In genomic region chr7:28135760-28136159, GRCh38 we compare ENCODE assay signal across 32 cellular contexts. TPM values are rescaled to one million over a fixed set of nuclear protein-coding genes. Genes with fewer than 3 reads are reported as not detected.
DNase-seq lines count a peak whose midpoint lies in the region; ATAC-seq and TF ChIP-seq lines count a peak whose summit lies in the region.
"Had no signal": no experiment of that assay in that cellular context is flagged by ENCODE, and none has a peak within 500 bp of the region (broad histone marks: within the 10 kb centered on the region; RNA-seq: fewer than 3 reads in every experiment).

No MANE protein-coding gene starts in this region.

- peak overlapping the region; percentile 61 to 64 for H3K27ac Mint-ChIP-seq in natural killer cell
- no peak overlapping the region for H3K27ac Mint-ChIP-seq in natural killer cell treated with Interleukin-12 subunit alpha and Interleukin-12 subunit beta and Interleukin-15 and Interleukin-18, amount 100 ng/mL, for 72 hours
- H3K27ac Mint-ChIP-seq: activated CD8-positive, alpha-beta T cell treated with anti-CD3 and anti-CD28 coated beads for 36 hours; activated naive CD4-positive, alpha-beta T cell treated with anti-CD3 and anti-CD28 coated beads, Interleukin-2, amount 50 U/mL, for 24 hours; B cell; dendritic cell treated with granulocyte-macrophage colony-stimulating factor and Interleukin-4, amounts not matched to agents 40 ng/mL and 50 ng/mL, for 4 days; endodermal cell; T-helper 2 cell treated with Interferon-gamma antibody and Interleukin-4, amounts not matched to agents 5 μg/mL and 100 μg/mL, for 36 hours had no signal

- H3K9me3 ChIP-seq in adrenal gland (replicated peaks in 1 of 3) (no peaks in the 10 kb centered on the region), vagina (no peaks in the 10 kb centered on the region), aorta (ENCODE audit: control insufficient read depth, low read length) (no peaks in the 10 kb centered on the region)
- H3K9me3 ChIP-seq: neutrophil, Peyer's patch, right lobe of liver, transverse colon had no signal

- no peak overlapping the region for H3K4me3 ChIP-seq in adrenal gland
- H3K4me3 ChIP-seq in vagina = no peak overlapping the region
- H3K4me3 ChIP-seq in aorta (ENCODE audit: low read length in 2 of 2) = no peak overlapping the region
- H3K4me3 ChIP-seq: lung, Peyer's patch, right lobe of liver, transverse colon had no signal

- intact Hi-C loops in natural killer cell (cut with micrococcal nuclease) (no loop called here), adrenal gland (cut with DNase I) (no loop called here), vagina (cut with DNase I) (no loop called here), aorta (cut with DNase I) (no loop called here)

- H3K9me3 Mint-ChIP-seq in natural killer cell = no peaks in the 10 kb centered on the region
- no peaks in the 10 kb centered on the region for H3K9me3 Mint-ChIP-seq in natural killer cell treated with Interleukin-12 subunit alpha and Interleukin-12 subunit beta and Interleukin-15 and Interleukin-18, amount 100 ng/mL, for 72 hours
- H3K9me3 Mint-ChIP-seq: activated CD8-positive, alpha-beta T cell treated with anti-CD3 and anti-CD28 coated beads for 36 hours; activated naive CD4-positive, alpha-beta T cell treated with anti-CD3 and anti-CD28 coated beads, Interleukin-2, amount 50 U/mL, for 24 hours; CD8-positive, alpha-beta memory T cell; dendritic cell treated with granulocyte-macrophage colony-stimulating factor and Interleukin-4, amounts not matched to agents 40 ng/mL and 50 ng/mL, for 4 days; endodermal cell; T-helper 2 cell treated with Interferon-gamma antibody and Interleukin-4, amounts not matched to agents 5 μg/mL and 100 μg/mL, for 36 hours had no signal

- no peak for TF ChIP-seq CTCF in natural killer cell (IDR thresholded peaks at IDR 0.05)
- no peak for TF ChIP-seq CTCF in adrenal gland (IDR thresholded peaks at IDR 0.05)
- no peak for TF ChIP-seq CTCF in vagina (IDR thresholded peaks at IDR 0.05)

- 73 to 84% (median 83%) methylated on average over 3 of the region's 3 CpGs for WGBS in adrenal gland, 4 donors
- 39 to 52% methylated on average over 3 of the region's 3 CpGs for WGBS in aorta, 2 donors

- no peaks in the 10 kb centered on the region for H3K36me3 Mint-ChIP-seq in natural killer cell
- H3K36me3 Mint-ChIP-seq in natural killer cell treated with Interleukin-12 subunit alpha and Interleukin-12 subunit beta and Interleukin-15 and Interleukin-18, amount 100 ng/mL, for 72 hours = no peaks in the 10 kb centered on the region

- ATAC-seq in natural killer cell (peak in 1 of 3 donors; percentile 42), GM19395 (IDR thresholded peaks at IDR 0.05; ENCODE audit: unreplicated experiment) (no peak), aorta (ENCODE audit: low FRiP score) (no peak)
- ATAC-seq in natural killer cell treated with Interleukin-12 subunit alpha and Interleukin-12 subunit beta and Interleukin-15 and Interleukin-18, amount 100 ng/mL, for 72 hours = no peak
- ATAC-seq: activated CD8-positive, alpha-beta T cell treated with anti-CD3 and anti-CD28 coated beads for 36 hours; esophagus mucosa; foreskin keratinocyte; right lobe of liver had no signal

- H3K27me3 ChIP-seq in adrenal gland = no peaks in the 10 kb centered on the region
- no peaks in the 10 kb centered on the region for H3K27me3 ChIP-seq in vagina
- no peaks in the 10 kb centered on the region for H3K27me3 ChIP-seq in aorta (ENCODE audit: control insufficient read depth in 1 of 2, insufficient read depth in 2 of 2, low read length in 1 of 2)
- H3K27me3 ChIP-seq: foreskin keratinocyte, neutrophil, Peyer's patch, right lobe of liver, transverse colon had no signal

- H3K4me1 ChIP-seq in adrenal gland (replicated peaks in 1 of 2) (peaks cover 34 to 44% of the 10 kb centered on the region in 2 donors), vagina (peaks cover 62% of the 10 kb centered on the region), aorta (ENCODE audit: control insufficient read depth in 1 of 2, insufficient read depth in 2 of 2, low read length in 2 of 2) (peaks cover 2 to 3% of the 10 kb centered on the region in 2 donors)
- H3K4me1 ChIP-seq: right lobe of liver had no signal

- H3K27me3 Mint-ChIP-seq in natural killer cell (ENCODE audit: low read depth in 2 of 2) = no peaks in the 10 kb centered on the region
- no peaks in the 10 kb centered on the region for H3K27me3 Mint-ChIP-seq in natural killer cell treated with Interleukin-12 subunit alpha and Interleukin-12 subunit beta and Interleukin-15 and Interleukin-18, amount 100 ng/mL, for 72 hours
- H3K27me3 Mint-ChIP-seq: activated CD8-positive, alpha-beta T cell treated with anti-CD3 and anti-CD28 coated beads for 36 hours; activated naive CD4-positive, alpha-beta T cell treated with anti-CD3 and anti-CD28 coated beads, Interleukin-2, amount 50 U/mL, for 24 hours; B cell; CD8-positive, alpha-beta memory T cell; dendritic cell treated with granulocyte-macrophage colony-stimulating factor and Interleukin-4, amounts not matched to agents 40 ng/mL and 50 ng/mL, for 4 days had no signal

- no peak for DNase-seq in natural killer cell
- DNase-seq in natural killer cell treated with Interleukin-12 subunit alpha and Interleukin-12 subunit beta and Interleukin-15 and Interleukin-18, amount 100 ng/mL, for 72 hours (ENCODE audit: low spot score) = no peak
- DNase-seq in adrenal gland = no peak
- peak; percentile 22 to 56 for DNase-seq in lung microvascular endothelial cell (ENCODE audit: low read depth in 2 of 2)
- no peak for DNase-seq in vagina (ENCODE audit: extremely low spot score in 2 of 2)
- DNase-seq in kidney glomerular epithelial cell (lab: John Stamatoyannopoulos, UW) = no peak
- no peak for DNase-seq in aorta
- DNase-seq: ACHN; activated CD8-positive, alpha-beta memory T cell treated with anti-CD3 and anti-CD28 coated beads, Interleukin-2, amount 50 U/mL, for 48 hours; activated CD8-positive, alpha-beta T cell treated with anti-CD3 and anti-CD28 coated beads for 36 hours; caudate nucleus; CD8-positive, alpha-beta memory T cell; endodermal cell; foreskin keratinocyte; MM.1S; NCI-H1105 treated with DMSO at 0.1 percent for 48 hours; NCI-H774; Peyer's patch; posterior cingulate gyrus; right lobe of liver; SHP77; stimulated activated CD4-positive, alpha-beta T cell treated with anti-CD3 and anti-CD28 coated beads, Interleukin-4, amount 100 ng/mL, for 1 hour; transverse colon had no signal

- no peak overlapping the region for H3K4me3 Mint-ChIP-seq in natural killer cell
- no peak overlapping the region for H3K4me3 Mint-ChIP-seq in natural killer cell treated with Interleukin-12 subunit alpha and Interleukin-12 subunit beta and Interleukin-15 and Interleukin-18, amount 100 ng/mL, for 72 hours
- H3K4me3 Mint-ChIP-seq: activated CD8-positive, alpha-beta T cell treated with anti-CD3 and anti-CD28 coated beads for 36 hours; activated naive CD4-positive, alpha-beta T cell treated with anti-CD3 and anti-CD28 coated beads, Interleukin-2, amount 50 U/mL, for 24 hours; B cell; CD8-positive, alpha-beta memory T cell; dendritic cell treated with granulocyte-macrophage colony-stimulating factor and Interleukin-4, amounts not matched to agents 40 ng/mL and 50 ng/mL, for 4 days; endodermal cell; T-helper 2 cell treated with Interferon-gamma antibody and Interleukin-4, amounts not matched to agents 5 μg/mL and 100 μg/mL, for 36 hours had no signal

- TF ChIP-seq POLR2A in adrenal gland (IDR thresholded peaks at IDR 0.05) = no peak
- no peak for TF ChIP-seq POLR2A in vagina (IDR thresholded peaks at IDR 0.05)

- peaks cover 70 to 85% of the 10 kb centered on the region in 2 donors for H3K4me1 Mint-ChIP-seq in natural killer cell
- peaks cover 55 to 56% of the 10 kb centered on the region in 2 donors for H3K4me1 Mint-ChIP-seq in natural killer cell treated with Interleukin-12 subunit alpha and Interleukin-12 subunit beta and Interleukin-15 and Interleukin-18, amount 100 ng/mL, for 72 hours (ENCODE audit: low read depth in 2 of 2)

- peak overlapping the region in 4 of 5 donors; percentile 2 to 76 (median 54) for H3K27ac ChIP-seq in adrenal gland
- H3K27ac ChIP-seq in vagina = peak overlapping the region; percentile 69
- H3K27ac ChIP-seq in aorta (ENCODE audit: low read depth in 1 of 2, low read length in 2 of 2) = no peak overlapping the region
- H3K27ac ChIP-seq: foreskin keratinocyte, KMS-11, neutrophil, right lobe of liver had no signal

- no peaks in the 10 kb centered on the region for H3K36me3 ChIP-seq in adrenal gland (replicated peaks in 1 of 2)
- no peaks in the 10 kb centered on the region for H3K36me3 ChIP-seq in vagina
- H3K36me3 ChIP-seq in aorta (ENCODE audit: control insufficient read depth in 1 of 2, insufficient read depth in 2 of 2, low read length in 1 of 2) = no peaks in the 10 kb centered on the region
- H3K36me3 ChIP-seq: Peyer's patch, right lobe of liver, transverse colon had no signal

RNA-seq across cellular contexts. Expression of gene JAZF1, which starts 44.8 kb away (rescaled TPM):
- total RNA-seq in natural killer cell (10 to 100 TPM; 82.5 to 89.7 (median 87.6) TPM), adrenal gland (100 to 1,000 TPM in 5 of 8 donors, 10 to 100 TPM in 3; 63.8 to 192 (median 114) TPM), lung microvascular endothelial cell (1.4 and 2.4 TPM in 2 replicates), vagina (36.1 TPM), aorta (10 to 100 TPM; 23.8 to 38.8 TPM)
- 10 to 100 TPM; 12.6 to 23.6 TPM for total RNA-seq in natural killer cell treated with Interleukin-12 subunit alpha and Interleukin-12 subunit beta and Interleukin-15 and Interleukin-18, amount 100 ng/mL, for 72 hours
- polyA plus RNA-seq in adrenal gland (100 to 1,000 TPM in 1 of 3 donors, 10 to 100 TPM in 2; 18.5 to 180 (median 25.8) TPM), aorta (10 to 100 TPM; 13.5 to 18.8 TPM)

Comparison
In these comparisons a context has a peak if more than half of its experiments do, and no peak if none do; other contexts are left out.
1. H3K27ac Mint-ChIP-seq: peak in natural killer cell (2 of 2); none in natural killer cell treated with Interleukin-12 subunit alpha and Interleukin-12 subunit beta and Interleukin-15 and Interleukin-18, amount 100 ng/mL, for 72 hours (0 of 2).
2. DNase-seq: peak in lung microvascular endothelial cell (2 of 2); none in natural killer cell (single experiment), natural killer cell treated with Interleukin-12 subunit alpha and Interleukin-12 subunit beta and Interleukin-15 and Interleukin-18, amount 100 ng/mL, for 72 hours (single experiment), adrenal gland (0 of 7), vagina (0 of 2), kidney glomerular epithelial cell (single experiment) and aorta (0 of 2).
3. H3K27ac ChIP-seq: peak in adrenal gland (4 of 5) and vagina (single experiment); none in aorta (0 of 2).